22 cellular contexts compared by ENCODE assay signal in genomic region chr16:23384878-23385277, GRCh38.
DNase-seq lines count a peak whose midpoint lies in the region; ATAC-seq and TF ChIP-seq lines count a peak whose summit lies in the region.
"Had no signal": no experiment of that assay in that cellular context is flagged by ENCODE, and none has a peak within 500 bp of the region (broad histone marks: within the 10 kb centered on the region; RNA-seq: fewer than 3 reads in every experiment).

No MANE protein-coding gene starts in this region.

- intact Hi-C loops in MCF 10A (cut with micrococcal nuclease): no loop called here
- intact Hi-C loops in activated CD8-positive, alpha-beta T cell treated with anti-CD3 and anti-CD28 coated beads for 36 hours (cut with micrococcal nuclease): loop anchor here (10.0 kb wide), 1 partner anchor 60 kb away; no protein-coding TSS in a partner anchor
- intact Hi-C loops in activated CD4-positive, alpha-beta T cell treated with anti-CD3 and anti-CD28 coated beads for 36 hours (cut with DNase I, micrococcal nuclease): no loop called here

- H3K4me3 Mint-ChIP-seq in MCF 10A (ENCODE audit: unreplicated experiment): no peak overlapping the region
- no peak overlapping the region for H3K4me3 Mint-ChIP-seq in activated CD8-positive, alpha-beta T cell treated with anti-CD3 and anti-CD28 coated beads for 36 hours
- no peak overlapping the region for H3K4me3 Mint-ChIP-seq in naive thymus-derived CD8-positive, alpha-beta T cell
- H3K4me3 Mint-ChIP-seq in activated CD4-positive, alpha-beta T cell treated with anti-CD3 and anti-CD28 coated beads for 36 hours: no peak overlapping the region
- H3K4me3 Mint-ChIP-seq: activated CD8-positive, alpha-beta T cell treated with anti-CD3 and anti-CD28 coated beads, Interleukin-2, amount 10 ng/mL, durations not matched to agents 7 days and 5 days; activated naive CD8-positive, alpha-beta T cell treated with anti-CD3 and anti-CD28 coated beads, Interleukin-2, amount 10 ng/mL, durations not matched to agents 7 days and 5 days; CD8-positive, alpha-beta T cell; endodermal cell had no signal

- H3K27ac ChIP-seq in foreskin keratinocyte: no peak overlapping the region
- H3K27ac ChIP-seq: brain microvascular endothelial cell had no signal

- peaks cover 12% of the 10 kb centered on the region for H3K36me3 Mint-ChIP-seq in MCF 10A (ENCODE audit: insufficient read depth, unreplicated experiment)
- H3K36me3 Mint-ChIP-seq in activated CD8-positive, alpha-beta T cell treated with anti-CD3 and anti-CD28 coated beads for 36 hours (ENCODE audit: low read depth): peaks cover 4% of the 10 kb centered on the region
- peaks cover 0 to 21% (median 7%) of the 10 kb centered on the region in 3 donors for H3K36me3 Mint-ChIP-seq in naive thymus-derived CD8-positive, alpha-beta T cell
- peaks cover 4% of the 10 kb centered on the region for H3K36me3 Mint-ChIP-seq in activated CD4-positive, alpha-beta T cell treated with anti-CD3 and anti-CD28 coated beads for 36 hours (ENCODE audit: low read depth)
- H3K36me3 Mint-ChIP-seq: activated naive CD8-positive, alpha-beta T cell treated with anti-CD3 and anti-CD28 coated beads, Interleukin-2, amount 10 ng/mL, durations not matched to agents 7 days and 5 days had no signal

- peak; percentile 12 for ATAC-seq in foreskin keratinocyte
- ATAC-seq in activated CD8-positive, alpha-beta T cell treated with anti-CD3 and anti-CD28 coated beads for 36 hours: no peak
- no peak for ATAC-seq in naive thymus-derived CD8-positive, alpha-beta T cell
- no peak for ATAC-seq in activated CD4-positive, alpha-beta T cell treated with anti-CD3 and anti-CD28 coated beads for 36 hours
- ATAC-seq: activated CD8-positive, alpha-beta T cell treated with anti-CD3 and anti-CD28 coated beads, Interleukin-2, amount 10 ng/mL, durations not matched to agents 7 days and 5 days; CD8-positive, alpha-beta T cell had no signal

- CTCF ChIA-PET in MCF 10A (lab: Yijun Ruan, JAX): interaction anchor here (0.6 to 1.3 kb wide), 3 partner anchors 49 to 212 kb away, joined by 3 to 5 read pairs (median 3); no protein-coding TSS in a partner anchor
- CTCF ChIA-PET in activated CD8-positive, alpha-beta T cell treated with anti-CD3 and anti-CD28 coated beads for 36 hours (lab: Charles Lee): no interaction called here
- CTCF ChIA-PET in activated CD4-positive, alpha-beta T cell treated with anti-CD3 and anti-CD28 coated beads for 36 hours (lab: Charles Lee): no interaction called here

- POLR2A ChIA-PET in MCF 10A (lab: Yijun Ruan, JAX): interaction anchor here (1.1 kb wide), 1 partner anchor 21 kb away, joined by 4 read pairs; no protein-coding TSS in a partner anchor
- POLR2A ChIA-PET in activated CD8-positive, alpha-beta T cell treated with anti-CD3 and anti-CD28 coated beads for 36 hours (lab: Charles Lee): no interaction called here
- POLR2A ChIA-PET in naive thymus-derived CD8-positive, alpha-beta T cell (lab: Charles Lee): no interaction called here
- POLR2A ChIA-PET in activated CD4-positive, alpha-beta T cell treated with anti-CD3 and anti-CD28 coated beads for 36 hours (lab: Charles Lee): no interaction called here

- no peaks in the 10 kb centered on the region for H3K27me3 ChIP-seq in foreskin keratinocyte
- H3K27me3 ChIP-seq: brain microvascular endothelial cell had no signal

- TF ChIP-seq CTCF in MCF 10A (IDR thresholded peaks at IDR 0.05; ENCODE audit: unreplicated experiment) (no peak), foreskin keratinocyte (conservative IDR thresholded peaks at IDR 0.05) (no peak)
- no peak for TF ChIP-seq CTCF in activated CD8-positive, alpha-beta T cell treated with anti-CD3 and anti-CD28 coated beads for 36 hours (IDR thresholded peaks at IDR 0.05)

- H3K27me3 Mint-ChIP-seq in MCF 10A (ENCODE audit: insufficient read depth, unreplicated experiment): no peaks in the 10 kb centered on the region
- no peaks in the 10 kb centered on the region for H3K27me3 Mint-ChIP-seq in activated CD8-positive, alpha-beta T cell treated with anti-CD3 and anti-CD28 coated beads for 36 hours
- H3K27me3 Mint-ChIP-seq in naive thymus-derived CD8-positive, alpha-beta T cell: no peaks in the 10 kb centered on the region
- H3K27me3 Mint-ChIP-seq in activated CD4-positive, alpha-beta T cell treated with anti-CD3 and anti-CD28 coated beads for 36 hours: no peaks in the 10 kb centered on the region
- H3K27me3 Mint-ChIP-seq: activated naive CD8-positive, alpha-beta T cell treated with anti-CD3 and anti-CD28 coated beads, Interleukin-2, amount 10 ng/mL, durations not matched to agents 7 days and 5 days had no signal

- no peaks in the 10 kb centered on the region for H3K4me1 Mint-ChIP-seq in MCF 10A (ENCODE audit: insufficient read depth, unreplicated experiment)
- H3K4me1 Mint-ChIP-seq in activated CD8-positive, alpha-beta T cell treated with anti-CD3 and anti-CD28 coated beads for 36 hours (ENCODE audit: low read depth): no peaks in the 10 kb centered on the region
- H3K4me1 Mint-ChIP-seq in naive thymus-derived CD8-positive, alpha-beta T cell: no peaks in the 10 kb centered on the region
- H3K4me1 Mint-ChIP-seq in activated CD4-positive, alpha-beta T cell treated with anti-CD3 and anti-CD28 coated beads for 36 hours: no peaks in the 10 kb centered on the region
- H3K4me1 Mint-ChIP-seq: activated naive CD8-positive, alpha-beta T cell treated with anti-CD3 and anti-CD28 coated beads, Interleukin-2, amount 10 ng/mL, durations not matched to agents 7 days and 5 days; endodermal cell had no signal

- no peaks in the 10 kb centered on the region for H3K9me3 Mint-ChIP-seq in MCF 10A (ENCODE audit: unreplicated experiment)
- H3K9me3 Mint-ChIP-seq in activated CD8-positive, alpha-beta T cell treated with anti-CD3 and anti-CD28 coated beads for 36 hours: no peaks in the 10 kb centered on the region
- no peaks in the 10 kb centered on the region for H3K9me3 Mint-ChIP-seq in naive thymus-derived CD8-positive, alpha-beta T cell
- no peaks in the 10 kb centered on the region for H3K9me3 Mint-ChIP-seq in activated CD4-positive, alpha-beta T cell treated with anti-CD3 and anti-CD28 coated beads for 36 hours (ENCODE audit: low read depth)
- H3K9me3 Mint-ChIP-seq: activated naive CD8-positive, alpha-beta T cell treated with anti-CD3 and anti-CD28 coated beads, Interleukin-2, amount 10 ng/mL, durations not matched to agents 7 days and 5 days; CD8-positive, alpha-beta T cell; endodermal cell had no signal

- no peaks in the 10 kb centered on the region for H3K4me1 ChIP-seq in foreskin keratinocyte

- no TSS peak for BruUV-seq in MCF 10A (replicated peaks; lab: Mats Ljungman, UMichigan)

- peak overlapping the region; percentile 54 for H3K27ac Mint-ChIP-seq in MCF 10A (ENCODE audit: low read depth, unreplicated experiment)
- H3K27ac Mint-ChIP-seq in activated CD8-positive, alpha-beta T cell treated with anti-CD3 and anti-CD28 coated beads for 36 hours: no peak overlapping the region
- H3K27ac Mint-ChIP-seq in naive thymus-derived CD8-positive, alpha-beta T cell: no peak overlapping the region
- no peak overlapping the region for H3K27ac Mint-ChIP-seq in activated CD4-positive, alpha-beta T cell treated with anti-CD3 and anti-CD28 coated beads for 36 hours
- H3K27ac Mint-ChIP-seq: activated CD8-positive, alpha-beta T cell treated with anti-CD3 and anti-CD28 coated beads, Interleukin-2, amount 10 ng/mL, durations not matched to agents 7 days and 5 days; activated naive CD8-positive, alpha-beta T cell treated with anti-CD3 and anti-CD28 coated beads, Interleukin-2, amount 10 ng/mL, durations not matched to agents 7 days and 5 days; CD8-positive, alpha-beta T cell; endodermal cell had no signal

- DNase-seq in COLO668 (lab: John Stamatoyannopoulos, UW; ENCODE audit: unreplicated experiment) (peak; percentile 30), NCI-H1694 treated with DMSO at 0.1 percent for 48 hours (lab: John Stamatoyannopoulos, UW) (peak; percentile 59), MCF 10A (ENCODE audit: unreplicated experiment) (peak; percentile 49), foreskin keratinocyte (peak; percentile 25 to 39), DMS 273 (lab: John Stamatoyannopoulos, UW; ENCODE audit: unreplicated experiment) (no peak)
- DNase-seq in activated CD8-positive, alpha-beta T cell treated with anti-CD3 and anti-CD28 coated beads for 36 hours: no peak
- no peak for DNase-seq in naive thymus-derived CD8-positive, alpha-beta T cell
- DNase-seq in activated CD4-positive, alpha-beta T cell treated with anti-CD3 and anti-CD28 coated beads for 36 hours: no peak
- DNase-seq: activated CD8-positive, alpha-beta T cell treated with anti-CD3 and anti-CD28 coated beads, Interleukin-2, amount 10 ng/mL, durations not matched to agents 7 days and 5 days; activated effector memory CD4-positive, alpha-beta T cell treated with anti-CD3 and anti-CD28 coated beads, Interleukin-2, amount 50 U/mL, for 16 hours; activated naive CD8-positive, alpha-beta T cell treated with anti-CD3 and anti-CD28 coated beads, Interleukin-2, amount 10 ng/mL, durations not matched to agents 7 days and 5 days; brain microvascular endothelial cell; CD8-positive, alpha-beta T cell; cortex of kidney; DND-41; endodermal cell; head of caudate nucleus; KG1; MV-4-11; NCI-H146; NCI-H774; T1000 had no signal

Comparison
In these comparisons a context has a peak if more than half of its experiments do, and no peak if none do; other contexts are left out.
1. DNase-seq: peak in COLO668 (single experiment), NCI-H1694 treated with DMSO at 0.1 percent for 48 hours (single experiment), MCF 10A (single experiment) and foreskin keratinocyte (2 of 2); none in activated CD8-positive, alpha-beta T cell treated with anti-CD3 and anti-CD28 coated beads for 36 hours (single experiment), DMS 273 (single experiment), naive thymus-derived CD8-positive, alpha-beta T cell (0 of 10) and activated CD4-positive, alpha-beta T cell treated with anti-CD3 and anti-CD28 coated beads for 36 hours (single experiment).